In the genomic region with DNA sequence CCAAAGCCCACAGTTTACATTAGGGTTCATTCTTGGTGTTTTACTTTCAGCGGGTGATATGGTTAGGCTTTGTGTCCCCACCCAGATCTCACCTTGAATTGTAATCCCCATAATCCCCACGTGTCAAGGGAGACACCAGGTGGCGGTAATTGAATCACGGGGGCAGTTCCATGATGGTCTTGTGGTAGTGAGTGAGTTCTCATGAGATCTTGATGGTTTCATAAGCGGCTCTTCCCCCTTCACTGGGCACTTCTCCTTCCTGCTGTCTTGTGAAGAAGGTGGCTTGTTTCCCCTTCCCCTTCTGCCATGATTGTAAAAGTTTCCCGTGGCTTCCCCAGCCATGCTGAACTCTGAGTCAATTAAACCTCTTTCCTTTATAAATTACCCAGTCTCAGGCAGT, we compare ENCODE assay signal across 17 cellular contexts. TPM values are rescaled to one million over a fixed set of nuclear protein-coding genes. Genes with fewer than 3 reads are reported as not detected.
DNase-seq lines count a peak whose midpoint lies in the region; ATAC-seq and TF ChIP-seq lines count a peak whose summit lies in the region.
"Had no signal": no experiment of that assay in that cellular context is flagged by ENCODE, and none has a peak within 500 bp of the region (broad histone marks: within the 10 kb centered on the region; RNA-seq: fewer than 3 reads in every experiment).

No MANE protein-coding gene starts in this region.

- TF ChIP-seq CTCF in 22Rv1 (IDR thresholded peaks at IDR 0.05) = 0 out of 2 replicates have a peak, but pooled peaks have one; percentile 3
- no peak for TF ChIP-seq CTCF in NB4 (IDR thresholded peaks at IDR 0.05; ENCODE audit: low read depth, low read length)
- TF ChIP-seq CTCF in foreskin keratinocyte (conservative IDR thresholded peaks at IDR 0.05) = peak; percentile 49

- H3K27me3 ChIP-seq in foreskin keratinocyte = peaks cover 5% of the 10 kb centered on the region
- H3K27me3 ChIP-seq: Peyer's patch had no signal

- H3K27ac ChIP-seq in 22Rv1 = no peak overlapping the region
- no peak overlapping the region for H3K27ac ChIP-seq in foreskin keratinocyte

- intact Hi-C loops in sciatic nerve (cut with DNase I) = no loop called here

- DNase-seq in Daoy (ENCODE audit: low read depth) (peak; percentile 19), NB4 (ENCODE audit: low read depth) (peak; percentile 34), foreskin keratinocyte (no peak), sciatic nerve (ENCODE audit: low spot score) (no peak), NCI-H2196 treated with DMSO at 0.1 percent for 48 hours (lab: John Stamatoyannopoulos, UW; ENCODE audit: unreplicated experiment) (no peak), epidermal melanocyte (ENCODE audit: insufficient read length, low spot score) (no peak)
- DNase-seq in activated CD4-positive, alpha-beta T cell treated with anti-CD3 and anti-CD28 coated beads, Interleukin-2, amount 50 U/mL, for 4 hours = no peak
- DNase-seq: CD4-positive, alpha-beta memory T cell; H9; NCI-H1105; NCI-H1694 treated with DMSO at 0.1 percent for 48 hours; NCI-H2107; NCI-H526 treated with DMSO at 0.1 percent for 48 hours; Peyer's patch; SHP77 treated with DMSO at 0.1 percent for 48 hours; T-helper 17 cell had no signal

- no peak for TF ChIP-seq POLR2A in NB4 (IDR thresholded peaks at IDR 0.05; ENCODE audit: extremely low read depth, insufficient read length)

- ATAC-seq in foreskin keratinocyte (no peak), sciatic nerve (no peak)
- ATAC-seq: T-helper 17 cell had no signal

- no peaks in the 10 kb centered on the region for H3K4me1 ChIP-seq in foreskin keratinocyte
- H3K4me1 ChIP-seq: Peyer's patch had no signal

- H3K4me3 ChIP-seq in NB4 (ENCODE audit: low read depth, low read length) = no peak overlapping the region
- H3K4me3 ChIP-seq: Peyer's patch had no signal

RNA-seq across cellular contexts. Expression of gene FPR2, which starts 12.0 kb away (rescaled TPM):
- total RNA-seq in Daoy (2014; rRNA removed; shearing (Covaris generic)) = not detected in 2 replicates
- total RNA-seq in foreskin keratinocyte (not detected in 2 replicates), sciatic nerve (2.4 TPM)
- not detected in 2 replicates for polyA plus RNA-seq in foreskin keratinocyte
- total RNA-seq: CD4-positive, alpha-beta memory T cell; H9 had no signal
- polyA plus RNA-seq: CD4-positive, alpha-beta memory T cell had no signal

RNA-seq across cellular contexts. Expression of gene FPR1, which starts 21.3 kb away (rescaled TPM):
- 0.74 and 2.9 TPM in 2 replicates for total RNA-seq in Daoy (2014; rRNA removed; shearing (Covaris generic))
- total RNA-seq in foreskin keratinocyte (0.46 TPM in 1 of 2 replicates, not detected in the other), sciatic nerve (15.5 TPM)
- polyA plus RNA-seq in foreskin keratinocyte = 0.40 TPM in 1 of 2 replicates, not detected in the other
- total RNA-seq: CD4-positive, alpha-beta memory T cell; H9 had no signal

RNA-seq across cellular contexts. Expression of gene FPR3, which starts 22.0 kb away (rescaled TPM):
- total RNA-seq in Daoy (2014; rRNA removed; shearing (Covaris generic)) = not detected in 2 replicates
- total RNA-seq in foreskin keratinocyte = not detected in 2 replicates
- not detected in 2 replicates for polyA plus RNA-seq in foreskin keratinocyte
- total RNA-seq in sciatic nerve = 8.8 TPM
- total RNA-seq: H9, T-helper 17 cell had no signal
- polyA plus RNA-seq: CD4-positive, alpha-beta memory T cell had no signal

RNA-seq across cellular contexts. Expression of gene HAS1, which starts 49.2 kb away (rescaled TPM):
- not detected in 2 replicates for total RNA-seq in Daoy (2014; rRNA removed; shearing (Covaris generic))
- total RNA-seq in foreskin keratinocyte (not detected in 2 replicates), sciatic nerve (0.58 TPM)
- not detected in 2 replicates for polyA plus RNA-seq in foreskin keratinocyte
- total RNA-seq: CD4-positive, alpha-beta memory T cell; T-helper 17 cell had no signal
- polyA plus RNA-seq: CD4-positive, alpha-beta memory T cell had no signal

Comparison
In these comparisons a context has a peak if more than half of its experiments do, and no peak if none do; other contexts are left out.
1. DNase-seq: peak in Daoy (single experiment) and NB4 (single experiment); none in foreskin keratinocyte (0 of 2), sciatic nerve (single experiment), NCI-H2196 treated with DMSO at 0.1 percent for 48 hours (single experiment), epidermal melanocyte (single experiment) and activated CD4-positive, alpha-beta T cell treated with anti-CD3 and anti-CD28 coated beads, Interleukin-2, amount 50 U/mL, for 4 hours (0 of 2).